ENCODE assay signal across 22 cellular contexts in genomic region chr6:51866867-51867266, GRCh38.
"Had no signal": no experiment of that assay in that cellular context is flagged by ENCODE, and none has a peak within 500 bp of the region (broad histone marks: within the 10 kb centered on the region; RNA-seq: fewer than 3 reads in every experiment).

No MANE protein-coding gene starts in this region.

- H3K4me3 ChIP-seq: SJCRH30 had no signal

- H3K27me3 ChIP-seq: SJCRH30 had no signal

- H3K27ac ChIP-seq: RWPE1, SJCRH30 had no signal

- H3K4me1 ChIP-seq: SJCRH30 had no signal

- H3K36me3 ChIP-seq: SJCRH30 had no signal

- FAIRE-seq: HepG2 had no signal

- DNase-seq: IMR-90, Karpas-422, KG1, MM.1S, NCI-H1092 treated with DMSO at 0.1 percent for 48 hours, NCI-H1436, NCI-H187, NCI-H2029, NCI-H2081 treated with DMSO at 0.1 percent for 48 hours, NCI-H2171, NCI-H226, NCI-H446, NCI-H510A, NCI-H524 treated with DMSO at 0.1 percent for 48 hours, NCI-H69, NCI-H774, SHP77 treated with DMSO at 0.1 percent for 48 hours, SJCRH30 had no signal

- ATAC-seq: HepG2, Panc1, SK-N-SH treated with all-trans-retinoic acid at 6 μM for 48 hours had no signal

- H3K9me3 ChIP-seq: SJCRH30 had no signal
